ENCODE assay signal across 9 cellular contexts in the genomic region with DNA sequence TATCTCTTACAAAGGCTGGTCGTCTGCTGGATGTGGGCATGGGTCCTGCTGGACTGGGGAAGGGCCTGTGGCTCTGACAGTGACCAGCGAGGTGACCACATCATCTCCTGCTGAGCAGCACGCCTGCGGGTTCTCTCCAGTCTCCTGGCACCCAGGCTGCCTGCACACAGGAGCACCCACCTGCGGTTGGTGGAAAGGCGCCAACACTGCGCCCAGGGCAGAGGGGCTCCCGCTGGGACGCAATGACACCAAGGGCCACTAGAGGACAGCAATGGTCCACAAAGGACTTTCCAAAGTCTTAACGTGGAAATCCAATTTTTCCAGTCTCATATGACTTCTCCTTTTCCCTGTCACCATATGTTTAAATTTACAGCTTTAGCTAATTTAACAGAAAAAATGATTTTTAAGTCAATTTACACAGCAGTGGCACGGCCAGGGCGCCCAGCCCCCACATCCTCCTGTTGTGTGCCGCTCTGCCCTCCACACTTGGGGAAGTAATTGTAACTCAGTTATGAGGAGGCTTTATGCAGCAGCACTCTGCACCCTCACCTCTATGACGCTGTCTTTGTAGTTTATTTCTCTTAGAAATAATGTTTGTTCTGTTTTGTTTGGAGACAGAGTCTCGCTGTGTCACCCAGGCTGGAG. TPM values are rescaled to one million over a fixed set of nuclear protein-coding genes. Genes with fewer than 3 reads are reported as not detected.
DNase-seq lines count a peak whose midpoint lies in the region; ATAC-seq and TF ChIP-seq lines count a peak whose summit lies in the region.
"Had no signal": no experiment of that assay in that cellular context is flagged by ENCODE, and none has a peak within 500 bp of the region (broad histone marks: within the 10 kb centered on the region; RNA-seq: fewer than 3 reads in every experiment).

No MANE protein-coding gene starts in this region.

- no peaks in the 10 kb centered on the region for H3K4me1 Mint-ChIP-seq in activated naive CD4-positive, alpha-beta T cell treated with anti-CD3 and anti-CD28 coated beads, Interleukin-2, amount 10 ng/mL, durations not matched to agents 7 days and 5 days

- H3K9me3 ChIP-seq in left ventricle myocardium inferior (replicated peaks), result peaks cover 23% of the 10 kb centered on the region

- peaks cover 9% of the 10 kb centered on the region for H3K27me3 ChIP-seq in left ventricle myocardium inferior (ENCODE audit: low read depth)

- no peaks in the 10 kb centered on the region for H3K36me3 Mint-ChIP-seq in activated naive CD4-positive, alpha-beta T cell treated with anti-CD3 and anti-CD28 coated beads, Interleukin-2, amount 10 ng/mL, durations not matched to agents 7 days and 5 days

- CTCF ChIA-PET in activated naive CD4-positive, alpha-beta T cell treated with anti-CD3 and anti-CD28 coated beads, Interleukin-2, amount 10 ng/mL, durations not matched to agents 7 days and 5 days (lab: Charles Lee), result interaction anchor here (0.6 to 0.9 kb wide), 2 partner anchors 72 to 84 kb away, joined by 3 read pairs; no protein-coding TSS in a partner anchor

- H3K4me3 ChIP-seq in left ventricle myocardium inferior, result no peak overlapping the region

- peaks cover 11% of the 10 kb centered on the region for H3K27me3 Mint-ChIP-seq in activated naive CD4-positive, alpha-beta T cell treated with anti-CD3 and anti-CD28 coated beads, Interleukin-2, amount 10 ng/mL, durations not matched to agents 7 days and 5 days

- H3K27ac ChIP-seq in left ventricle myocardium inferior (replicated peaks), result no peak overlapping the region

- no peaks in the 10 kb centered on the region for H3K36me3 ChIP-seq in left ventricle myocardium inferior

- no peak overlapping the region for H3K27ac Mint-ChIP-seq in activated naive CD4-positive, alpha-beta T cell treated with anti-CD3 and anti-CD28 coated beads, Interleukin-2, amount 10 ng/mL, durations not matched to agents 7 days and 5 days

- DNase-seq in stimulated activated naive CD4-positive, alpha-beta T cell treated with Interleukin-2 at 50 U/mL for 16 hours (lab: John Stamatoyannopoulos, UW), result peak; percentile 4
- no peak for DNase-seq in stimulated activated naive CD4-positive, alpha-beta T cell (lab: John Stamatoyannopoulos, UW)
- DNase-seq in NCI-H1105 (lab: John Stamatoyannopoulos, UW) (peak; percentile 73), left ventricle myocardium inferior (peak; percentile 14), middle frontal gyrus (ENCODE audit: extremely low spot score, low spot score) (no peak)
- DNase-seq in activated naive CD4-positive, alpha-beta T cell treated with anti-CD3 and anti-CD28 coated beads, Interleukin-2, amount 10 ng/mL, durations not matched to agents 7 days and 5 days, result peak; percentile 46
- peak; percentile 13 to 42 (median 28) for DNase-seq in stimulated activated CD4-positive, alpha-beta T cell treated with anti-CD3 and anti-CD28 coated beads, Interleukin-12 subunit alpha, Interleukin-12 subunit beta, amount 100 ng/mL, for 48 hours (ENCODE audit: low read depth in 2 of 3, low spot score in 1 of 3)

- H3K4me3 Mint-ChIP-seq in activated naive CD4-positive, alpha-beta T cell treated with anti-CD3 and anti-CD28 coated beads, Interleukin-2, amount 10 ng/mL, durations not matched to agents 7 days and 5 days, result no peak overlapping the region

- H3K9me3 Mint-ChIP-seq in activated naive CD4-positive, alpha-beta T cell treated with anti-CD3 and anti-CD28 coated beads, Interleukin-2, amount 10 ng/mL, durations not matched to agents 7 days and 5 days, result no peaks in the 10 kb centered on the region

- TF ChIP-seq CTCF in left ventricle myocardium inferior (IDR thresholded peaks at IDR 0.05; ENCODE audit: borderline replicate concordance), result peak; percentile 82

- intact Hi-C loops in left ventricle myocardium inferior (cut with micrococcal nuclease), result no loop called here

- H3K4me1 ChIP-seq in left ventricle myocardium inferior, result no peaks in the 10 kb centered on the region

- ATAC-seq in HG02973 (IDR thresholded peaks at IDR 0.05; ENCODE audit: unreplicated experiment), result no peak

RNA-seq across cellular contexts. Expression of a gene that starts 38.1 kb away (rescaled TPM):
- total RNA-seq in left ventricle myocardium inferior, result 0.99 TPM
- total RNA-seq: subcutaneous adipose tissue had no signal

Comparison
In these comparisons a context has a peak if more than half of its experiments do, and no peak if none do; other contexts are left out.
1. DNase-seq: peak in stimulated activated naive CD4-positive, alpha-beta T cell treated with Interleukin-2 at 50 U/mL for 16 hours (single experiment), NCI-H1105 (single experiment), activated naive CD4-positive, alpha-beta T cell treated with anti-CD3 and anti-CD28 coated beads, Interleukin-2, amount 10 ng/mL, durations not matched to agents 7 days and 5 days (single experiment), left ventricle myocardium inferior (single experiment) and stimulated activated CD4-positive, alpha-beta T cell treated with anti-CD3 and anti-CD28 coated beads, Interleukin-12 subunit alpha, Interleukin-12 subunit beta, amount 100 ng/mL, for 48 hours (3 of 3); none in stimulated activated naive CD4-positive, alpha-beta T cell (0 of 6) and middle frontal gyrus (single experiment).